In genomic region chr7:30896041-30896440, GRCh38 we compare ENCODE assay signal across 2 cellular contexts.
A peak's percentile ranks its signal among the peaks of the same experiment; 100 is the strongest.
TF ChIP-seq lines count a peak whose summit lies in the region.

No MANE protein-coding gene starts in this region.

TF ChIP-seq in liver, 16 proteins besides CTCF, POLR2A, EP300 and RAD21:
- peak in 1 of 2 donors; percentile 60 for TF ChIP-seq RXRA (IDR thresholded peaks at IDR 0.05)
- TF ChIP-seq FOXA1 (IDR thresholded peaks at IDR 0.05), result no peak
- TF ChIP-seq HNF4A (conservative IDR thresholded peaks at IDR 0.05), result peak in 1 of 2 donors; percentile 28
- TF ChIP-seq YY1 (IDR thresholded peaks at IDR 0.05), result peak; percentile 33
- TF ChIP-seq MAX (IDR thresholded peaks at IDR 0.05), result no peak
- TF ChIP-seq EGR1 (IDR thresholded peaks at IDR 0.05; ENCODE audit: low read depth in 2 of 2), result peak in 1 of 2 donors; percentile 57

TF ChIP-seq in HepG2, 621 proteins besides CTCF, POLR2A, EP300 and RAD21:
- no peak for TF ChIP-seq NCOA2 (CRISPR knock-in tag; IDR thresholded peaks at IDR 0.05)
- TF ChIP-seq SP140L (CRISPR knock-in tag; IDR thresholded peaks at IDR 0.05; ENCODE audit: borderline replicate concordance), result no peak
- TF ChIP-seq ZNF180 (CRISPR knock-in tag; IDR thresholded peaks at IDR 0.05; ENCODE audit: borderline replicate concordance, low read depth), result no peak
- no peak for TF ChIP-seq POGK (CRISPR knock-in tag; conservative IDR thresholded peaks at IDR 0.05)
- no peak for TF ChIP-seq CENPX (CRISPR knock-in tag; IDR thresholded peaks at IDR 0.05)
- TF ChIP-seq TCF12 (IDR thresholded peaks at IDR 0.05), result no peak
- TF ChIP-seq TCF12 (CRISPR knock-in tag; IDR thresholded peaks at IDR 0.05), result no peak
- TF ChIP-seq ZBTB7B (CRISPR knock-in tag; IDR thresholded peaks at IDR 0.05), result no peak
- no peak for TF ChIP-seq ZBTB33 (CRISPR knock-in tag; IDR thresholded peaks at IDR 0.05)
- no peak for TF ChIP-seq TFE3 (CRISPR knock-in tag; IDR thresholded peaks at IDR 0.05)
